8 cellular contexts compared by ENCODE assay signal in the genomic region with DNA sequence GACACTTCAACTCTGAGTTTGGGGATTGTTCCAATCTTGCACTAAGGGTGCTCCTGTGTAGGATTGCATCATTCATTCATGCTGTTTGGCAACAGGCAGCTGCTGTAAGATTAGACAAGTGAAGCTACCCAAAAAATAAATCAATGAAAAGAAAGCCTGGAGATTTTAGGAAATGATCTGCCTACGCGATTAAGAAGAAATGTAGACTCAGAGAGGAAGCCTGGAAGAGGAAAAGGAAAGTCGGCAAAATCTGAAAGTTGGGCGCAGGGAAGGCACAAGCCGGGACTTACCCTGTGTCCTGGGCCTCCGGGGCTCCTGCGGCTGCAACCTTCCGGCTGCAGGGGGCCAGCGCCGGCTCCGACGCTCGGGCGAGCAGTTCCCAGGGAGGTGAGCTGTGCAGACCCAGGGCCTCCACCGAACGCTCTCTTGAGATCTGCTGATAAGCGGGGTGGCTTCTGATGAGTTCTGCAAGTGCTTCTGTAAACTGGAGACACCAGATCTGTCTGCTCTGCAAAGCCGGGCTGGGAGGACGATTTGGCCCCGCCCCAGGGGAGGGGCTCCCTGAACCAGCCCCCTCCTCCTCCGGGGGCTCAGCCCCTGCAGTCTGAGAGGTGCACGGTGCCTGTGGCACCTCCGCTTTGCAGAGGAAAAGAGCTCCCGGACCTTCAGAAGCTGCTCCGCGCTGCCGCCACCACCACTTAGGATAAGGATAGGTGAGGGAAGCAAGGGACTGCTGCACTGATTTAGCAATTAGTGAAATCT. TPM values are rescaled to one million over a fixed set of nuclear protein-coding genes. Genes with fewer than 3 reads are reported as not detected.
DNase-seq lines count a peak whose midpoint lies in the region; ATAC-seq, FAIRE-seq and TF ChIP-seq lines count a peak whose summit lies in the region.

No MANE protein-coding gene starts in this region.

- 0 out of 2 replicates have a peak overlapping the region, but pooled peaks have one; percentile 55 for H2AFZ ChIP-seq in H1 (ENCODE audit: low read length)

- no peaks in the 10 kb centered on the region for H3K9me3 ChIP-seq in CD4-positive, alpha-beta memory T cell (ENCODE audit: control insufficient read depth in 1 of 2, low read length in 2 of 2)
- no peaks in the 10 kb centered on the region for H3K9me3 ChIP-seq in H1 (ENCODE audit: insufficient read depth in 2 of 2, low read depth in 1 of 2, low read length in 1 of 2)

- no peak overlapping the region for H3K56ac ChIP-seq in H1 (replicated peaks; ENCODE audit: insufficient read length, low read depth, low read length)

- H4K91ac ChIP-seq in H1 (replicated peaks; ENCODE audit: insufficient read length, low read length): no peak overlapping the region

- no peak for TF ChIP-seq RAD21 in H1 (IDR thresholded peaks at IDR 0.05 in 1 of 2, conservative IDR thresholded peaks at IDR 0.05 in 1 of 2; ENCODE audit: low read depth in 2 of 2, low read length in 2 of 2)

- no peak overlapping the region for H3K23ac ChIP-seq in H1 (ENCODE audit: insufficient read length)

- no peaks in the 10 kb centered on the region for H3K27me3 ChIP-seq in CD4-positive, alpha-beta memory T cell (ENCODE audit: insufficient read depth, low read length)
- H3K27me3 ChIP-seq in H1 (replicated peaks in 1 of 4; ENCODE audit: control insufficient read depth in 3 of 4, extremely low read depth in 1 of 4, insufficient read depth in 3 of 4, low read length in 3 of 4): no peaks in the 10 kb centered on the region

- H2BK120ac ChIP-seq in H1 (replicated peaks; ENCODE audit: low read depth, low read length): no peak overlapping the region

- POLR2A ChIA-PET in CD4-positive, alpha-beta memory T cell (lab: Charles Lee; ENCODE audit: partially characterized antibody): interaction anchor here (0.6 to 2.0 kb wide), 5 partner anchors 17 to 31 kb away, joined by 3 to 20 read pairs (median 6); partner anchors contain the start of genes CCT6A, PSPH and SUMF2
- POLR2A ChIA-PET in activated CD8-positive, alpha-beta T cell treated with anti-CD3 and anti-CD28 coated beads for 36 hours (lab: Charles Lee): interaction anchor here (0.6 to 2.8 kb wide), 5 partner anchors 17 to 499 kb away, joined by 3 to 12 read pairs (median 4); partner anchors contain the start of genes CCT6A and PSPH
- POLR2A ChIA-PET in H1 (lab: Charles Lee; ENCODE audit: partially characterized antibody): interaction anchor here (0.6 to 44.4 kb wide), 14 partner anchors 10 to 404 kb away, joined by 3 to 869 read pairs (median 6); partner anchors contain the start of genes CCT6A, CHCHD2, NIPSNAP2 and PHKG1

- no peak overlapping the region for H2BK20ac ChIP-seq in H1 (ENCODE audit: low read length)

- no peaks in the 10 kb centered on the region for H3K36me3 ChIP-seq in CD4-positive, alpha-beta memory T cell (ENCODE audit: insufficient read depth, low read length)
- H3K36me3 ChIP-seq in H1 (ENCODE audit: control insufficient read depth in 2 of 4, insufficient read depth in 4 of 4, low read length in 3 of 4): peaks cover 2 to 30% (median 11%) of the 10 kb centered on the region in 4 experiments; a peak in 7 of 8 replicates

- H4K8ac ChIP-seq in H1 (ENCODE audit: extremely low read depth, insufficient read depth, low read length): no peak overlapping the region

- CTCF ChIA-PET in CD4-positive, alpha-beta memory T cell (lab: Charles Lee; ENCODE audit: partially characterized antibody): interaction anchor here (1.5 to 1.6 kb wide), 3 partner anchors 17 to 40 kb away, joined by 4 to 6 read pairs (median 6); partner anchors contain the start of genes CCT6A and PSPH
- CTCF ChIA-PET in activated CD8-positive, alpha-beta T cell treated with anti-CD3 and anti-CD28 coated beads for 36 hours (lab: Charles Lee): interaction anchor here (1.2 kb wide), 1 partner anchor 19 kb away, joined by 3 read pairs; no protein-coding TSS in a partner anchor
- CTCF ChIA-PET in H1 (lab: Charles Lee; ENCODE audit: partially characterized antibody): interaction anchor here (1.1 to 2.4 kb wide), 5 partner anchors 12 to 291 kb away, joined by 3 to 8 read pairs (median 4); no protein-coding TSS in a partner anchor

- peak overlapping the region; percentile 3 to 91 (median 77) for H3K27ac Mint-ChIP-seq in CD4-positive, alpha-beta memory T cell
- H3K27ac Mint-ChIP-seq in activated CD8-positive, alpha-beta T cell treated with anti-CD3 and anti-CD28 coated beads for 36 hours: peak overlapping the region; percentile 81
- H3K27ac Mint-ChIP-seq in mesothelial cell of epicardium: peak overlapping the region; percentile 86

- H2AK5ac ChIP-seq in H1 (ENCODE audit: low read depth, low read length): no peak overlapping the region

- H3K27ac ChIP-seq in CD4-positive, alpha-beta memory T cell (ENCODE audit: low read depth, low read length): peak overlapping the region; percentile 46
- peak overlapping the region; percentile 52 for H3K27ac ChIP-seq in H1 (ENCODE audit: low read depth, low read length)

- H3K14ac ChIP-seq in H1 (ENCODE audit: insufficient read length): no peak overlapping the region

- peak overlapping the region; percentile 59 to 68 for H3K4me2 ChIP-seq in H1 (ENCODE audit: insufficient read depth in 1 of 2, low read depth in 2 of 2, low read length in 2 of 2)

- no peaks in the 10 kb centered on the region for H3K36me3 Mint-ChIP-seq in CD4-positive, alpha-beta memory T cell
- peaks cover 20% of the 10 kb centered on the region for H3K36me3 Mint-ChIP-seq in activated CD8-positive, alpha-beta T cell treated with anti-CD3 and anti-CD28 coated beads for 36 hours (ENCODE audit: low read depth)
- H3K36me3 Mint-ChIP-seq in mesothelial cell of epicardium: peaks cover 13% of the 10 kb centered on the region

- no peak for FAIRE-seq in H1 (lab: Jason Lieb, UNC)

- H2BK5ac ChIP-seq in H1 (ENCODE audit: low read depth, low read length): peak overlapping the region; percentile 61; the same call in 1 of the 2 replicates

- H3K9me3 Mint-ChIP-seq in CD4-positive, alpha-beta memory T cell: no peaks in the 10 kb centered on the region
- no peaks in the 10 kb centered on the region for H3K9me3 Mint-ChIP-seq in activated CD8-positive, alpha-beta T cell treated with anti-CD3 and anti-CD28 coated beads for 36 hours
- H3K9me3 Mint-ChIP-seq in mesothelial cell of epicardium: no peaks in the 10 kb centered on the region

- no peak for TF ChIP-seq EP300 in H1 (IDR thresholded peaks at IDR 0.05; ENCODE audit: borderline replicate concordance in 1 of 2, low read depth in 2 of 2, low read length in 2 of 2)

- H4K5ac ChIP-seq in H1 (ENCODE audit: insufficient read length, low read depth, low read length): peak overlapping the region; percentile 23

- H3K4me1 ChIP-seq in CD4-positive, alpha-beta memory T cell (ENCODE audit: insufficient read depth, low read length): no peaks in the 10 kb centered on the region
- H3K4me1 ChIP-seq in H1 (replicated peaks in 1 of 4; ENCODE audit: control insufficient read depth in 3 of 4, insufficient read depth in 4 of 4, low read length in 3 of 4): no peaks in the 10 kb centered on the region

- peak; percentile 65 to 72 (median 70) for DNase-seq in CD4-positive, alpha-beta memory T cell
- DNase-seq in NCI-H82 treated with DMSO at 0.1 percent for 48 hours (lab: John Stamatoyannopoulos, UW; ENCODE audit: unreplicated experiment): peak; percentile 78
- peak; percentile 71 for DNase-seq in activated CD8-positive, alpha-beta T cell treated with anti-CD3 and anti-CD28 coated beads for 36 hours
- DNase-seq in H1 (ENCODE audit: low read depth in 1 of 2, low spot score in 2 of 2): peak; percentile 81 to 91
- DNase-seq in mesothelial cell of epicardium (ENCODE audit: low spot score in 2 of 2, unreplicated experiment in 2 of 2): peak; percentile 61 to 87
- DNase-seq in stimulated activated CD8-positive, alpha-beta memory T cell treated with anti-CD3 and anti-CD28 coated beads, Interleukin-2, amount 100 ng/mL, for 1 hour (ENCODE audit: low read depth in 2 of 2): peak; percentile 33 to 45

- no peak overlapping the region for H2BK12ac ChIP-seq in H1 (ENCODE audit: low read depth, low read length)

- H3K4ac ChIP-seq in H1 (replicated peaks; ENCODE audit: insufficient read length, low read depth, low read length): no peak overlapping the region

- no peaks in the 10 kb centered on the region for H3K23me2 ChIP-seq in H1 (ENCODE audit: low read depth, low read length)

- no peaks in the 10 kb centered on the region for H4K20me1 ChIP-seq in H1 (replicated peaks in 1 of 2; ENCODE audit: control insufficient read depth in 1 of 2, insufficient read depth in 2 of 2, low read length in 2 of 2)

- H3K18ac ChIP-seq in H1 (ENCODE audit: extremely low read depth, low read length): peak overlapping the region; percentile 17

- H3K27me3 Mint-ChIP-seq in CD4-positive, alpha-beta memory T cell: no peaks in the 10 kb centered on the region
- no peaks in the 10 kb centered on the region for H3K27me3 Mint-ChIP-seq in activated CD8-positive, alpha-beta T cell treated with anti-CD3 and anti-CD28 coated beads for 36 hours
- H3K27me3 Mint-ChIP-seq in mesothelial cell of epicardium (ENCODE audit: low read depth): no peaks in the 10 kb centered on the region

- peak overlapping the region; percentile 82 to 93 for H3K4me3 ChIP-seq in CD4-positive, alpha-beta memory T cell (ENCODE audit: low read length in 2 of 2)
- peak overlapping the region; percentile 74 to 94 (median 80) for H3K4me3 ChIP-seq in H1 (ENCODE audit: extremely low read depth in 1 of 4, insufficient read depth in 2 of 4, low read depth in 3 of 4, low read length in 4 of 4)

- peak in 1 of 2 experiments; percentile 87; a peak in 2 of 3 replicates for TF ChIP-seq POLR2A in H1 (IDR thresholded peaks at IDR 0.05; ENCODE audit: control extremely low read depth in 1 of 2, low read depth in 2 of 2, low read length in 2 of 2)

- no peaks in the 10 kb centered on the region; the same call in 1 of the 2 replicates for H3K79me1 ChIP-seq in H1 (ENCODE audit: low read depth, low read length)

- peak overlapping the region; percentile 82 to 94 (median 88) for H3K4me3 Mint-ChIP-seq in CD4-positive, alpha-beta memory T cell
- H3K4me3 Mint-ChIP-seq in activated CD8-positive, alpha-beta T cell treated with anti-CD3 and anti-CD28 coated beads for 36 hours: peak overlapping the region; percentile 79
- H3K4me3 Mint-ChIP-seq in mesothelial cell of epicardium: peak overlapping the region; percentile 70

- peaks cover 0 to 18% of the 10 kb centered on the region in 2 experiments; a peak in 2 of 4 replicates for H3K79me2 ChIP-seq in H1 (ENCODE audit: control insufficient read depth in 1 of 2, insufficient read depth in 2 of 2, low read length in 2 of 2)

- ATAC-seq in GM19372 (IDR thresholded peaks at IDR 0.05; ENCODE audit: low read depth, unreplicated experiment) (peak; percentile 96), HG03469 (IDR thresholded peaks at IDR 0.05; ENCODE audit: unreplicated experiment) (peak; percentile 93)
- peak; percentile 96 for ATAC-seq in activated CD8-positive, alpha-beta T cell treated with anti-CD3 and anti-CD28 coated beads for 36 hours

- peaks cover 3 to 13% (median 6%) of the 10 kb centered on the region in 4 donors for H3K4me1 Mint-ChIP-seq in CD4-positive, alpha-beta memory T cell
- peaks cover 9% of the 10 kb centered on the region for H3K4me1 Mint-ChIP-seq in activated CD8-positive, alpha-beta T cell treated with anti-CD3 and anti-CD28 coated beads for 36 hours (ENCODE audit: low read depth)
- H3K4me1 Mint-ChIP-seq in mesothelial cell of epicardium: peaks cover 3% of the 10 kb centered on the region

- intact Hi-C loops in CD4-positive, alpha-beta memory T cell (cut with micrococcal nuclease): no loop called here
- intact Hi-C loops in activated CD8-positive, alpha-beta T cell treated with anti-CD3 and anti-CD28 coated beads for 36 hours (cut with micrococcal nuclease): no loop called here

- TF ChIP-seq CTCF in activated CD8-positive, alpha-beta T cell treated with anti-CD3 and anti-CD28 coated beads for 36 hours (IDR thresholded peaks at IDR 0.05): no peak
- TF ChIP-seq CTCF in H1 (IDR thresholded peaks at IDR 0.05; ENCODE audit: control extremely low read depth in 1 of 3, insufficient read depth in 1 of 3, low read depth in 1 of 3, low read length in 3 of 3) (peak; percentile 17 to 24 (median 18); a peak in 3 of 4 replicates), mesothelial cell of epicardium (IDR thresholded peaks at IDR 0.05; ENCODE audit: unreplicated experiment) (peak; percentile 6)

- H3K9ac ChIP-seq in H1 (replicated peaks in 1 of 4; ENCODE audit: extremely low read depth in 1 of 4, low read depth in 3 of 4, low read length in 3 of 4): peak overlapping the region; percentile 66 to 79 (median 70)

- H2BK15ac ChIP-seq in H1 (ENCODE audit: low read length): no peak overlapping the region

- WGBS in H1 (ENCODE audit: extremely low coverage in 1 of 2, insufficient coverage in 1 of 2, insufficient read length in 1 of 2, insufficient replicate concordance in 2 of 2, low coverage in 1 of 2, low lambda C conversion rate in 2 of 2, missing lambda C conversion rate in 1 of 2), 2 experiments: 2% methylated on average over 23 of the region's 27 CpGs; no CpG with 5 or more reads in 1 of the 2 experiments

RNA-seq across cellular contexts. Expression of gene PSPH, which starts 17.4 kb away (rescaled TPM):
- total RNA-seq in CD4-positive, alpha-beta memory T cell: 1 to 10 TPM; 4.3 to 8.0 TPM
- polyA plus RNA-seq in CD4-positive, alpha-beta memory T cell: 1 to 10 TPM; 2.1 to 4.1 TPM
- total RNA-seq in activated CD8-positive, alpha-beta T cell treated with anti-CD3 and anti-CD28 coated beads for 36 hours: 10 to 100 TPM; 31.2 to 33.8 TPM
- total RNA-seq in H1 (2021; fragmentation: NEBNext Ultra II Directional; extraction: Animal tissue kit (Norgen Biotek cat#: 25700)): 56.3 and 64.8 TPM in 2 replicates
- polyA plus RNA-seq in H1 (2011; rRNA removed): 31.0 and 39.7 TPM in 2 replicates
- 74.6 TPM for polyA plus RNA-seq in H1 (2011; cell fraction: cytosol; rRNA removed)
- polyA plus RNA-seq in H1 (2011; cell fraction: nucleus; rRNA removed): 44.0 TPM
- 44.6 to 51.5 TPM (median 48.5 TPM) in 4 replicates for polyA plus RNA-seq in H1 (2012, experiment 1 of 2)
- 45.3 TPM for polyA plus RNA-seq in H1 (2012, experiment 2 of 2)
- polyA plus RNA-seq in H1 (2013, experiment 1 of 2): 22.3 TPM
- 20.4 TPM for polyA plus RNA-seq in H1 (2013, experiment 2 of 2)
- 74.9 and 79.0 TPM in 2 replicates for polyA minus RNA-seq in H1 (2011; rRNA and poly(A)+ RNA removed)
- polyA minus RNA-seq in H1 (2011; cell fraction: cytosol; rRNA and poly(A)+ RNA removed): 44.3 TPM
- 24.3 TPM for polyA minus RNA-seq in H1 (2011; cell fraction: nucleus; rRNA and poly(A)+ RNA removed)
- total RNA-seq in mesothelial cell of epicardium: 16.9 to 19.9 TPM (median 19.5 TPM) in 3 replicates

RNA-seq across cellular contexts. Expression of gene CCT6A, which starts 17.7 kb away (rescaled TPM):
- total RNA-seq in CD4-positive, alpha-beta memory T cell: 10 to 100 TPM; 72.9 to 78.2 TPM
- 100 to 1,000 TPM in 1 of 2 donors, 10 to 100 TPM in 1; 94.7 to 113 TPM for polyA plus RNA-seq in CD4-positive, alpha-beta memory T cell
- 100 to 1,000 TPM; 231 to 239 TPM for total RNA-seq in activated CD8-positive, alpha-beta T cell treated with anti-CD3 and anti-CD28 coated beads for 36 hours
- total RNA-seq in H1 (2021; fragmentation: NEBNext Ultra II Directional; extraction: Animal tissue kit (Norgen Biotek cat#: 25700)): 260 and 272 TPM in 2 replicates
- 124 and 201 TPM in 2 replicates for polyA plus RNA-seq in H1 (2011; rRNA removed)
- polyA plus RNA-seq in H1 (2011; cell fraction: cytosol; rRNA removed): 224 TPM
- polyA plus RNA-seq in H1 (2011; cell fraction: nucleus; rRNA removed): 130 TPM
- 266 to 398 TPM (median 305 TPM) in 4 replicates for polyA plus RNA-seq in H1 (2012, experiment 1 of 2)
- 34.0 TPM for polyA plus RNA-seq in H1 (2012, experiment 2 of 2)
- polyA plus RNA-seq in H1 (2013, experiment 1 of 2): 275 TPM
- polyA plus RNA-seq in H1 (2013, experiment 2 of 2): 270 TPM
- 223 and 281 TPM in 2 replicates for polyA minus RNA-seq in H1 (2011; rRNA and poly(A)+ RNA removed)
- polyA minus RNA-seq in H1 (2011; cell fraction: cytosol; rRNA and poly(A)+ RNA removed): 117 TPM
- polyA minus RNA-seq in H1 (2011; cell fraction: nucleus; rRNA and poly(A)+ RNA removed): 113 TPM
- total RNA-seq in mesothelial cell of epicardium: 124 to 130 TPM (median 127 TPM) in 3 replicates

RNA-seq across cellular contexts. Expression of gene SUMF2, which starts 30.2 kb away (rescaled TPM):
- total RNA-seq in CD4-positive, alpha-beta memory T cell: 100 to 1,000 TPM; 172 to 177 TPM
- polyA plus RNA-seq in CD4-positive, alpha-beta memory T cell: 100 to 1,000 TPM in 1 of 2 donors, 10 to 100 TPM in 1; 79.9 to 157 TPM
- total RNA-seq in activated CD8-positive, alpha-beta T cell treated with anti-CD3 and anti-CD28 coated beads for 36 hours: 100 to 1,000 TPM; 140 to 141 TPM
- 59.2 and 61.9 TPM in 2 replicates for total RNA-seq in H1 (2021; fragmentation: NEBNext Ultra II Directional; extraction: Animal tissue kit (Norgen Biotek cat#: 25700))
- polyA plus RNA-seq in H1 (2011; rRNA removed): 39.8 and 55.9 TPM in 2 replicates
- polyA plus RNA-seq in H1 (2011; cell fraction: cytosol; rRNA removed): 63.7 TPM
- 96.5 TPM for polyA plus RNA-seq in H1 (2011; cell fraction: nucleus; rRNA removed)
- 60.9 to 78.7 TPM (median 68.3 TPM) in 4 replicates for polyA plus RNA-seq in H1 (2012, experiment 1 of 2)
- 74.3 TPM for polyA plus RNA-seq in H1 (2012, experiment 2 of 2)
- polyA plus RNA-seq in H1 (2013, experiment 1 of 2): 71.0 TPM
- 82.4 TPM for polyA plus RNA-seq in H1 (2013, experiment 2 of 2)
- polyA minus RNA-seq in H1 (2011; rRNA and poly(A)+ RNA removed): 47.1 and 50.6 TPM in 2 replicates
- 34.5 TPM for polyA minus RNA-seq in H1 (2011; cell fraction: cytosol; rRNA and poly(A)+ RNA removed)
- 54.8 TPM for polyA minus RNA-seq in H1 (2011; cell fraction: nucleus; rRNA and poly(A)+ RNA removed)
- total RNA-seq in mesothelial cell of epicardium: 153 to 156 TPM (median 156 TPM) in 3 replicates

RNA-seq across cellular contexts. Expression of gene PHKG1, which starts 58.9 kb away (rescaled TPM):
- total RNA-seq in CD4-positive, alpha-beta memory T cell: 1 to 10 TPM; 2.9 to 3.7 TPM
- under 1 TPM in 1 of 2 donors, not detected in 1; 0.53 TPM for polyA plus RNA-seq in CD4-positive, alpha-beta memory T cell
- total RNA-seq in activated CD8-positive, alpha-beta T cell treated with anti-CD3 and anti-CD28 coated beads for 36 hours: 1 to 10 TPM; 2.9 to 3.0 TPM
- 0.61 TPM in 1 of 2 replicates, not detected in the other for total RNA-seq in H1 (2021; fragmentation: NEBNext Ultra II Directional; extraction: Animal tissue kit (Norgen Biotek cat#: 25700))
- polyA plus RNA-seq in H1 (2011; rRNA removed): 0.03 and 0.14 TPM in 2 replicates
- polyA plus RNA-seq in H1 (2011; cell fraction: cytosol; rRNA removed): 0.12 TPM
- 1.0 TPM for polyA plus RNA-seq in H1 (2011; cell fraction: nucleus; rRNA removed)
- 0.25 to 1.7 TPM (median 0.66 TPM) in 4 replicates for polyA plus RNA-seq in H1 (2012, experiment 1 of 2)
- polyA plus RNA-seq in H1 (2012, experiment 2 of 2): 0.25 TPM
- 0.02 TPM for polyA plus RNA-seq in H1 (2013, experiment 1 of 2)
- 0.07 TPM for polyA plus RNA-seq in H1 (2013, experiment 2 of 2)
- 0.12 TPM in 1 of 2 replicates, not detected in the other for polyA minus RNA-seq in H1 (2011; rRNA and poly(A)+ RNA removed)
- not detected for polyA minus RNA-seq in H1 (2011; cell fraction: cytosol; rRNA and poly(A)+ RNA removed)
- polyA minus RNA-seq in H1 (2011; cell fraction: nucleus; rRNA and poly(A)+ RNA removed): not detected
- total RNA-seq in mesothelial cell of epicardium: 1.7 to 2.6 TPM (median 2.6 TPM) in 3 replicates

Comparison
In these comparisons a context has a peak if more than half of its experiments do, and no peak if none do; other contexts are left out.
1. Peak in every context shown above with its lines: DNase-seq, ATAC-seq, H3K4me3 ChIP-seq and H3K27ac ChIP-seq.